8 cellular contexts compared by ENCODE assay signal in the genomic region with DNA sequence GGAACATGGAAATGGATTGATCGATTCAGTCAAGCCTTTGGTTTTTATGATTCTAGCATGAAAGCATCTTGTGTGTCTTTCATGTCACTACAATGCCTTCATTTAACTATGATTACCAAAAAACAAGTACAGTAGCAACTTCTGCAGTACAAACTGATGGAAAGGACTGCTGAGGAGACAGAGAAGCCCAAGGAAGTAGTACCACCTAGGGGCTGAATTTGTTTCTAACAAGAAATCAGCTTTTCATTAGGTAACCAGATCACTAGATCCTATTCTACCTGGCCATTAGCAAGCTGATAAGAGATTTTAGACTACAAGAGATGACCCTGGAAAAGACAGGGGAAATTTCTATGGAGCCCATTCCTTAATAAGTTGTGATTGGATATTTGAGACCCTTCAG. TPM values are rescaled to one million over a fixed set of nuclear protein-coding genes. Genes with fewer than 3 reads are reported as not detected.
DNase-seq lines count a peak whose midpoint lies in the region; TF ChIP-seq lines count a peak whose summit lies in the region.

No MANE protein-coding gene starts in this region.

- in situ Hi-C loops in GM13976 (cut with MboI; ENCODE audit: low sequenced_read_pairs, unreplicated experiment) = loop anchor here (10.0 kb wide), 1 partner anchor 114 kb away; no protein-coding TSS in a partner anchor

- peak overlapping the region; percentile 53; the same call in 1 of the 2 replicates for H2AFZ ChIP-seq in SK-N-SH (ENCODE audit: low read depth)

- no peaks in the 10 kb centered on the region for H3K9me3 ChIP-seq in SK-N-SH

- no peaks in the 10 kb centered on the region for H3K36me3 ChIP-seq in SK-N-SH (replicated peaks in 1 of 2; ENCODE audit: control insufficient read depth in 1 of 2, insufficient read depth in 2 of 2, low read length in 1 of 2)

- no peaks in the 10 kb centered on the region for H3K27me3 ChIP-seq in SK-N-SH (ENCODE audit: insufficient read depth)

- H3K4me2 ChIP-seq in SK-N-SH = no peak overlapping the region

- TF ChIP-seq RAD21 in SK-N-SH (IDR thresholded peaks at IDR 0.05; ENCODE audit: low read length) = peak; percentile 83

- no peaks in the 10 kb centered on the region for H3K9me2 ChIP-seq in SK-N-SH

- no peak overlapping the region for H3K9ac ChIP-seq in SK-N-SH

- peaks cover 23% of the 10 kb centered on the region for H3F3A ChIP-seq in SK-N-SH (replicated peaks; ENCODE audit: insufficient read depth)

- H4K20me1 ChIP-seq in SK-N-SH (ENCODE audit: insufficient read depth) = no peaks in the 10 kb centered on the region

- peak; percentile 42 for TF ChIP-seq CTCF in AG09309 (IDR thresholded peaks at IDR 0.05; ENCODE audit: control insufficient read depth, insufficient read depth, low read depth, low read length, missing control alignments)
- TF ChIP-seq CTCF in GM13976 (IDR thresholded peaks at IDR 0.05; ENCODE audit: borderline replicate concordance, control extremely low read depth, extremely low read depth, insufficient read depth, missing control alignments) = no peak
- peak; percentile 64 for TF ChIP-seq CTCF in SK-N-SH (IDR thresholded peaks at IDR 0.05)

- H3K79me2 ChIP-seq in SK-N-SH (ENCODE audit: insufficient read depth) = no peaks in the 10 kb centered on the region

- POLR2A ChIA-PET in SK-N-SH (lab: Yijun Ruan, JAX) = interaction anchor here (0.6 kb wide), 1 partner anchor 88 kb away, joined by 6 read pairs; no protein-coding TSS in a partner anchor

- no peak overlapping the region for H3K4me3 ChIP-seq in AG09309 (ENCODE audit: control insufficient read depth, low read depth, low read length)
- H3K4me3 ChIP-seq in SK-N-SH (ENCODE audit: low read depth in 2 of 2, low read length in 1 of 2) = no peak overlapping the region; a peak in 1 of 4 replicates

- H3K4me1 ChIP-seq in SK-N-SH (ENCODE audit: control insufficient read depth in 1 of 2, insufficient read depth in 2 of 2, low read depth in 1 of 2, low read length in 1 of 2) = peaks cover 2 to 13% of the 10 kb centered on the region in 2 experiments; a peak in 2 of 4 replicates

- no peak for TF ChIP-seq EP300 in SK-N-SH (IDR thresholded peaks at IDR 0.05; ENCODE audit: borderline replicate concordance in 1 of 2, low read depth in 1 of 2, low read length in 1 of 2)

- DNase-seq in AG09309 (ENCODE audit: low read depth) = no peak
- DNase-seq in GM13976 (ENCODE audit: low spot score) = peak; percentile 32
- peak; percentile 41 for DNase-seq in SK-N-SH
- peak; percentile 44 for DNase-seq in iPS-NIHi7 (ENCODE audit: extremely low spot score)
- DNase-seq in T-helper 1 cell = no peak
- no peak for DNase-seq in germinal center (ENCODE audit: low spot score)
- no peak for DNase-seq in NCI-H2029 treated with DMSO at 0.1 percent for 48 hours (lab: John Stamatoyannopoulos, UW)
- no peak for DNase-seq in SK-N-DZ (ENCODE audit: low spot score)

- WGBS in SK-N-SH (ENCODE audit: low lambda C conversion rate) = 34% methylated on average over 1 of the region's 1 CpG

- no peak overlapping the region for H3K27ac ChIP-seq in SK-N-SH (ENCODE audit: low read depth in 2 of 2, low read length in 1 of 2)

- CTCF ChIA-PET in SK-N-SH (lab: Yijun Ruan, JAX) = interaction anchor here (0.6 to 2.5 kb wide), 20 partner anchors 11 to 171 kb away, joined by 3 to 17 read pairs (median 4); a partner anchor contains a TSS

TF ChIP-seq in SK-N-SH, 30 proteins besides CTCF, POLR2A, EP300 and RAD21:
- TF ChIP-seq FOSL2 (IDR thresholded peaks at IDR 0.05; ENCODE audit: borderline replicate concordance, low read depth) = no peak
- TF ChIP-seq SMC3 (IDR thresholded peaks at IDR 0.05; ENCODE audit: low read depth, low read length) = peak; percentile 69
- TF ChIP-seq NFIC (IDR thresholded peaks at IDR 0.05; ENCODE audit: borderline replicate concordance) = no peak
- TF ChIP-seq POLR2AphosphoS5 (IDR thresholded peaks at IDR 0.05; ENCODE audit: low read depth, low read length) = no peak

RNA-seq across cellular contexts. Expression of a gene that starts 3.2 kb away (rescaled TPM):
- 4.4 and 5.7 TPM in 2 replicates for polyA plus RNA-seq in SK-N-SH (2012; rRNA removed)
- 6.1 and 7.6 TPM in 2 replicates for polyA plus RNA-seq in SK-N-SH (2012; cell fraction: cytosol; rRNA removed)
- polyA plus RNA-seq in SK-N-SH (2012; cell fraction: nucleus; rRNA removed) = 2.0 and 4.2 TPM in 2 replicates
- polyA plus RNA-seq in SK-N-DZ (2014; cell fraction: cytosol; rRNA removed) = not detected in 2 replicates
- polyA plus RNA-seq in SK-N-DZ (2014; cell fraction: nucleus; rRNA removed) = 0.12 TPM in 1 of 2 replicates, not detected in the other

RNA-seq across cellular contexts. Expression of a gene that starts 11.4 kb away (rescaled TPM):
- 0.03 TPM in 1 of 2 replicates, not detected in the other for polyA plus RNA-seq in SK-N-SH (2012; rRNA removed)
- 0.01 TPM in 1 of 2 replicates, not detected in the other for polyA plus RNA-seq in SK-N-SH (2012; cell fraction: cytosol; rRNA removed)
- polyA plus RNA-seq in SK-N-SH (2012; cell fraction: nucleus; rRNA removed) = not detected in 2 replicates
- polyA plus RNA-seq in SK-N-DZ (2014; cell fraction: cytosol; rRNA removed) = not detected in 2 replicates
- polyA plus RNA-seq in SK-N-DZ (2014; cell fraction: nucleus; rRNA removed) = not detected in 2 replicates

RNA-seq across cellular contexts. Expression of a gene that starts 25.1 kb away (rescaled TPM):
- 2.7 and 3.6 TPM in 2 replicates for polyA plus RNA-seq in SK-N-SH (2012; rRNA removed)
- polyA plus RNA-seq in SK-N-SH (2012; cell fraction: cytosol; rRNA removed) = 4.6 and 4.8 TPM in 2 replicates
- 1.2 and 2.3 TPM in 2 replicates for polyA plus RNA-seq in SK-N-SH (2012; cell fraction: nucleus; rRNA removed)
- 18.7 and 19.6 TPM in 2 replicates for polyA plus RNA-seq in SK-N-DZ (2014; cell fraction: cytosol; rRNA removed)
- 9.8 and 13.9 TPM in 2 replicates for polyA plus RNA-seq in SK-N-DZ (2014; cell fraction: nucleus; rRNA removed)

Comparison
In these comparisons a context has a peak if more than half of its experiments do, and no peak if none do; other contexts are left out.
1. DNase-seq: peak in GM13976 (single experiment), SK-N-SH (single experiment) and iPS-NIHi7 (single experiment); none in AG09309 (single experiment), T-helper 1 cell (0 of 5), germinal center (single experiment), NCI-H2029 treated with DMSO at 0.1 percent for 48 hours (single experiment) and SK-N-DZ (single experiment).